In the genomic region with DNA sequence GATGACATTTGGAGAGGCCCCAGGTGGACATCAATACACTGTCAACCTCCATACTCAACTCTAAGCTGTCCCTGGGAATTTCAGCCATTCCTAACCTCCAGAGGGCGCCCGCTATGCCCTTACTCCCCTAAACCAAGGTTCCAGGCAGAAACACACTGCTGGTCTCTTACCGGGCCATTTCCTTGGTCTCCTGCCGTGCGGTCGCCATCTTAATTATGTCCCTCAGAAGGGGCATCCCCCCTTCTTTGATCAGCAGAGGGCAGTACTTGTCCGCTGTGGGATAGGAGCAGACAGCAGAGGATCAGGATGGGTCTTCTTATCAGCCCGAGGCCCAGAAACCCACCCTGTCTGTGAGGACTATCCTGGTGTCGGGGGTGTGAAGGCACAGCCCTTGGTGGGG, we compare ENCODE assay signal across 2 cellular contexts.
TF ChIP-seq lines count a peak whose summit lies in the region.

No MANE protein-coding gene starts in this region.

TF ChIP-seq in HEK293, 187 proteins besides CTCF, POLR2A, EP300 and RAD21 (continued from another document):
- TF ChIP-seq, protein P1, sequence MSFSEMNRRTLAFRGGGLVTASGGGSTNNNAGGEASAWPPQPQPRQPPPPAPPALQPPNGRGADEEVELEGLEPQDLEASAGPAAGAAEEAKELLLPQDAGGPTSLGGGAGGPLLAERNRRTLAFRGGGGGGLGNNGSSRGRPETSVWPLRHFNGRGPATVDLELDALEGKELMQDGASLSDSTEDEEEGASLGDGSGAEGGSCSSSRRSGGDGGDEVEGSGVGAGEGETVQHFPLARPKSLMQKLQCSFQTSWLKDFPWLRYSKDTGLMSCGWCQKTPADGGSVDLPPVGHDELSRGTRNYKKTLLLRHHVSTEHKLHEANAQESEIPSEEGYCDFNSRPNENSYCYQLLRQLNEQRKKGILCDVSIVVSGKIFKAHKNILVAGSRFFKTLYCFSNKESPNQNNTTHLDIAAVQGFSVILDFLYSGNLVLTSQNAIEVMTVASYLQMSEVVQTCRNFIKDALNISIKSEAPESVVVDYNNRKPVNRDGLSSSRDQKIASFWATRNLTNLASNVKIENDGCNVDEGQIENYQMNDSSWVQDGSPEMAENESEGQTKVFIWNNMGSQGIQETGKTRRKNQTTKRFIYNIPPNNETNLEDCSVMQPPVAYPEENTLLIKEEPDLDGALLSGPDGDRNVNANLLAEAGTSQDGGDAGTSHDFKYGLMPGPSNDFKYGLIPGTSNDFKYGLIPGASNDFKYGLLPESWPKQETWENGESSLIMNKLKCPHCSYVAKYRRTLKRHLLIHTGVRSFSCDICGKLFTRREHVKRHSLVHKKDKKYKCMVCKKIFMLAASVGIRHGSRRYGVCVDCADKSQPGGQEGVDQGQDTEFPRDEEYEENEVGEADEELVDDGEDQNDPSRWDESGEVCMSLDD (tag by site-specific recombination; IDR thresholded peaks at IDR 0.05): peak; percentile 70; the same call in 1 of the 2 replicates
- peak; percentile 67; the same call in 1 of the 2 replicates for TF ChIP-seq ZNF2 (tag by site-specific recombination; IDR thresholded peaks at IDR 0.05)
- TF ChIP-seq, protein P2, sequence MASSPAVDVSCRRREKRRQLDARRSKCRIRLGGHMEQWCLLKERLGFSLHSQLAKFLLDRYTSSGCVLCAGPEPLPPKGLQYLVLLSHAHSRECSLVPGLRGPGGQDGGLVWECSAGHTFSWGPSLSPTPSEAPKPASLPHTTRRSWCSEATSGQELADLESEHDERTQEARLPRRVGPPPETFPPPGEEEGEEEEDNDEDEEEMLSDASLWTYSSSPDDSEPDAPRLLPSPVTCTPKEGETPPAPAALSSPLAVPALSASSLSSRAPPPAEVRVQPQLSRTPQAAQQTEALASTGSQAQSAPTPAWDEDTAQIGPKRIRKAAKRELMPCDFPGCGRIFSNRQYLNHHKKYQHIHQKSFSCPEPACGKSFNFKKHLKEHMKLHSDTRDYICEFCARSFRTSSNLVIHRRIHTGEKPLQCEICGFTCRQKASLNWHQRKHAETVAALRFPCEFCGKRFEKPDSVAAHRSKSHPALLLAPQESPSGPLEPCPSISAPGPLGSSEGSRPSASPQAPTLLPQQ (tag by site-specific recombination; IDR thresholded peaks at IDR 0.05): peak; percentile 53; the same call in 1 of the 2 replicates
- TF ChIP-seq, protein P3, sequence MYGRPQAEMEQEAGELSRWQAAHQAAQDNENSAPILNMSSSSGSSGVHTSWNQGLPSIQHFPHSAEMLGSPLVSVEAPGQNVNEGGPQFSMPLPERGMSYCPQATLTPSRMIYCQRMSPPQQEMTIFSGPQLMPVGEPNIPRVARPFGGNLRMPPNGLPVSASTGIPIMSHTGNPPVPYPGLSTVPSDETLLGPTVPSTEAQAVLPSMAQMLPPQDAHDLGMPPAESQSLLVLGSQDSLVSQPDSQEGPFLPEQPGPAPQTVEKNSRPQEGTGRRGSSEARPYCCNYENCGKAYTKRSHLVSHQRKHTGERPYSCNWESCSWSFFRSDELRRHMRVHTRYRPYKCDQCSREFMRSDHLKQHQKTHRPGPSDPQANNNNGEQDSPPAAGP (tag by site-specific recombination; IDR thresholded peaks at IDR 0.05): 0 out of 2 replicates have a peak, but pooled peaks have one; percentile 17
- TF ChIP-seq, protein P4, sequence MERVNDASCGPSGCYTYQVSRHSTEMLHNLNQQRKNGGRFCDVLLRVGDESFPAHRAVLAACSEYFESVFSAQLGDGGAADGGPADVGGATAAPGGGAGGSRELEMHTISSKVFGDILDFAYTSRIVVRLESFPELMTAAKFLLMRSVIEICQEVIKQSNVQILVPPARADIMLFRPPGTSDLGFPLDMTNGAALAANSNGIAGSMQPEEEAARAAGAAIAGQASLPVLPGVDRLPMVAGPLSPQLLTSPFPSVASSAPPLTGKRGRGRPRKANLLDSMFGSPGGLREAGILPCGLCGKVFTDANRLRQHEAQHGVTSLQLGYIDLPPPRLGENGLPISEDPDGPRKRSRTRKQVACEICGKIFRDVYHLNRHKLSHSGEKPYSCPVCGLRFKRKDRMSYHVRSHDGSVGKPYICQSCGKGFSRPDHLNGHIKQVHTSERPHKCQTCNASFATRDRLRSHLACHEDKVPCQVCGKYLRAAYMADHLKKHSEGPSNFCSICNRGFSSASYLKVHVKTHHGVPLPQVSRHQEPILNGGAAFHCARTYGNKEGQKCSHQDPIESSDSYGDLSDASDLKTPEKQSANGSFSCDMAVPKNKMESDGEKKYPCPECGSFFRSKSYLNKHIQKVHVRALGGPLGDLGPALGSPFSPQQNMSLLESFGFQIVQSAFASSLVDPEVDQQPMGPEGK (tag by site-specific recombination; IDR thresholded peaks at IDR 0.05): peak; percentile 75
- TF ChIP-seq OVOL3 (tag by site-specific recombination; IDR thresholded peaks at IDR 0.05): no peak
- TF ChIP-seq ZIC2 (tag by site-specific recombination; IDR thresholded peaks at IDR 0.05): peak; percentile 66
- peak; percentile 75 for TF ChIP-seq ZBTB17 (tag by site-specific recombination; IDR thresholded peaks at IDR 0.05)

TF ChIP-seq in K562, 482 proteins besides CTCF, POLR2A, EP300 and RAD21 (continued from another document and continues in another):
- TF ChIP-seq, protein P5, sequence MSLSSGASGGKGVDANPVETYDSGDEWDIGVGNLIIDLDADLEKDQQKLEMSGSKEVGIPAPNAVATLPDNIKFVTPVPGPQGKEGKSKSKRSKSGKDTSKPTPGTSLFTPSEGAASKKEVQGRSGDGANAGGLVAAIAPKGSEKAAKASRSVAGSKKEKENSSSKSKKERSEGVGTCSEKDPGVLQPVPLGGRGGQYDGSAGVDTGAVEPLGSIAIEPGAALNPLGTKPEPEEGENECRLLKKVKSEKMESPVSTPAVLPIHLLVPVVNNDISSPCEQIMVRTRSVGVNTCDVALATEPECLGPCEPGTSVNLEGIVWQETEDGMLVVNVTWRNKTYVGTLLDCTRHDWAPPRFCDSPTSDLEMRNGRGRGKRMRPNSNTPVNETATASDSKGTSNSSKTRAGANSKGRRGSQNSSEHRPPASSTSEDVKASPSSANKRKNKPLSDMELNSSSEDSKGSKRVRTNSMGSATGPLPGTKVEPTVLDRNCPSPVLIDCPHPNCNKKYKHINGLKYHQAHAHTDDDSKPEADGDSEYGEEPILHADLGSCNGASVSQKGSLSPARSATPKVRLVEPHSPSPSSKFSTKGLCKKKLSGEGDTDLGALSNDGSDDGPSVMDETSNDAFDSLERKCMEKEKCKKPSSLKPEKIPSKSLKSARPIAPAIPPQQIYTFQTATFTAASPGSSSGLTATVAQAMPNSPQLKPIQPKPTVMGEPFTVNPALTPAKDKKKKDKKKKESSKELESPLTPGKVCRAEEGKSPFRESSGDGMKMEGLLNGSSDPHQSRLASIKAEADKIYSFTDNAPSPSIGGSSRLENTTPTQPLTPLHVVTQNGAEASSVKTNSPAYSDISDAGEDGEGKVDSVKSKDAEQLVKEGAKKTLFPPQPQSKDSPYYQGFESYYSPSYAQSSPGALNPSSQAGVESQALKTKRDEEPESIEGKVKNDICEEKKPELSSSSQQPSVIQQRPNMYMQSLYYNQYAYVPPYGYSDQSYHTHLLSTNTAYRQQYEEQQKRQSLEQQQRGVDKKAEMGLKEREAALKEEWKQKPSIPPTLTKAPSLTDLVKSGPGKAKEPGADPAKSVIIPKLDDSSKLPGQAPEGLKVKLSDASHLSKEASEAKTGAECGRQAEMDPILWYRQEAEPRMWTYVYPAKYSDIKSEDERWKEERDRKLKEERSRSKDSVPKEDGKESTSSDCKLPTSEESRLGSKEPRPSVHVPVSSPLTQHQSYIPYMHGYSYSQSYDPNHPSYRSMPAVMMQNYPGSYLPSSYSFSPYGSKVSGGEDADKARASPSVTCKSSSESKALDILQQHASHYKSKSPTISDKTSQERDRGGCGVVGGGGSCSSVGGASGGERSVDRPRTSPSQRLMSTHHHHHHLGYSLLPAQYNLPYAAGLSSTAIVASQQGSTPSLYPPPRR (CRISPR knock-in tag; IDR thresholded peaks at IDR 0.05; ENCODE audit: borderline replicate concordance): 0 out of 2 replicates have a peak, but pooled peaks have one; percentile 32
- TF ChIP-seq, protein P6, sequence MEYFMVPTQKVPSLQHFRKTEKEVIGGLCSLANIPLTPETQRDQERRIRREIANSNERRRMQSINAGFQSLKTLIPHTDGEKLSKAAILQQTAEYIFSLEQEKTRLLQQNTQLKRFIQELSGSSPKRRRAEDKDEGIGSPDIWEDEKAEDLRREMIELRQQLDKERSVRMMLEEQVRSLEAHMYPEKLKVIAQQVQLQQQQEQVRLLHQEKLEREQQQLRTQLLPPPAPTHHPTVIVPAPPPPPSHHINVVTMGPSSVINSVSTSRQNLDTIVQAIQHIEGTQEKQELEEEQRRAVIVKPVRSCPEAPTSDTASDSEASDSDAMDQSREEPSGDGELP (CRISPR knock-in tag; IDR thresholded peaks at IDR 0.05; ENCODE audit: borderline replicate concordance): peak; percentile 35; the same call in 1 of the 2 replicates
- TF ChIP-seq CBX5 (IDR thresholded peaks at IDR 0.05; ENCODE audit: borderline replicate concordance, low read depth) (no peak), ELF1 (tag; IDR thresholded peaks at IDR 0.05) (peak; percentile 32; the same call in 1 of the 2 replicates), ZNF79 (CRISPR knock-in tag; IDR thresholded peaks at IDR 0.05; ENCODE audit: low read depth) (no peak), ZNF561 (CRISPR knock-in tag; conservative IDR thresholded peaks at IDR 0.05) (no peak), CHD2 (IDR thresholded peaks at IDR 0.05; ENCODE audit: low read depth, low read length) (0 out of 2 replicates have a peak, but pooled peaks have one; percentile 3), ZNF217 (CRISPR knock-in tag; IDR thresholded peaks at IDR 0.05) (no peak), NFXL1 (CRISPR knock-in tag; IDR thresholded peaks at IDR 0.05) (no peak), CBX2 (IDR thresholded peaks at IDR 0.05; ENCODE audit: insufficient read depth, low read length, poor library complexity, severe bottlenecking) (no peak), L3MBTL2 (IDR thresholded peaks at IDR 0.05) (peak; percentile 57), CHCHD3 (CRISPR knock-in tag; IDR thresholded peaks at IDR 0.05) (no peak), ZNF41 (CRISPR knock-in tag; conservative IDR thresholded peaks at IDR 0.05) (0 out of 2 replicates have a peak, but pooled peaks have one; percentile 9), NBN (IDR thresholded peaks at IDR 0.05; ENCODE audit: low read depth) (no peak), HCFC1 (IDR thresholded peaks at IDR 0.05; ENCODE audit: low read depth, low read length) (peak; percentile 48; the same call in 1 of the 2 replicates), LCOR (CRISPR knock-in tag; IDR thresholded peaks at IDR 0.05) (peak; percentile 28; the same call in 1 of the 2 replicates), ZFX (CRISPR knock-in tag; IDR thresholded peaks at IDR 0.05) (peak; percentile 46; the same call in 1 of the 2 replicates), NRF1 (conservative IDR thresholded peaks at IDR 0.05 in 1 of 2, IDR thresholded peaks at IDR 0.05 in 1 of 2) (0 out of 4 replicates have a peak, but pooled peaks of 1 of the 2 experiments have one; percentile 18), MCM3 (IDR thresholded peaks at IDR 0.05) (no peak), NR4A1 (CRISPR knock-in tag; IDR thresholded peaks at IDR 0.05) (no peak), NR4A1 (tag; IDR thresholded peaks at IDR 0.05) (0 out of 2 replicates have a peak, but pooled peaks have one; percentile 50), BHLHE40 (IDR thresholded peaks at IDR 0.05; ENCODE audit: low read length) (peak; percentile 59; the same call in 1 of the 2 replicates)
- TF ChIP-seq, protein P7, sequence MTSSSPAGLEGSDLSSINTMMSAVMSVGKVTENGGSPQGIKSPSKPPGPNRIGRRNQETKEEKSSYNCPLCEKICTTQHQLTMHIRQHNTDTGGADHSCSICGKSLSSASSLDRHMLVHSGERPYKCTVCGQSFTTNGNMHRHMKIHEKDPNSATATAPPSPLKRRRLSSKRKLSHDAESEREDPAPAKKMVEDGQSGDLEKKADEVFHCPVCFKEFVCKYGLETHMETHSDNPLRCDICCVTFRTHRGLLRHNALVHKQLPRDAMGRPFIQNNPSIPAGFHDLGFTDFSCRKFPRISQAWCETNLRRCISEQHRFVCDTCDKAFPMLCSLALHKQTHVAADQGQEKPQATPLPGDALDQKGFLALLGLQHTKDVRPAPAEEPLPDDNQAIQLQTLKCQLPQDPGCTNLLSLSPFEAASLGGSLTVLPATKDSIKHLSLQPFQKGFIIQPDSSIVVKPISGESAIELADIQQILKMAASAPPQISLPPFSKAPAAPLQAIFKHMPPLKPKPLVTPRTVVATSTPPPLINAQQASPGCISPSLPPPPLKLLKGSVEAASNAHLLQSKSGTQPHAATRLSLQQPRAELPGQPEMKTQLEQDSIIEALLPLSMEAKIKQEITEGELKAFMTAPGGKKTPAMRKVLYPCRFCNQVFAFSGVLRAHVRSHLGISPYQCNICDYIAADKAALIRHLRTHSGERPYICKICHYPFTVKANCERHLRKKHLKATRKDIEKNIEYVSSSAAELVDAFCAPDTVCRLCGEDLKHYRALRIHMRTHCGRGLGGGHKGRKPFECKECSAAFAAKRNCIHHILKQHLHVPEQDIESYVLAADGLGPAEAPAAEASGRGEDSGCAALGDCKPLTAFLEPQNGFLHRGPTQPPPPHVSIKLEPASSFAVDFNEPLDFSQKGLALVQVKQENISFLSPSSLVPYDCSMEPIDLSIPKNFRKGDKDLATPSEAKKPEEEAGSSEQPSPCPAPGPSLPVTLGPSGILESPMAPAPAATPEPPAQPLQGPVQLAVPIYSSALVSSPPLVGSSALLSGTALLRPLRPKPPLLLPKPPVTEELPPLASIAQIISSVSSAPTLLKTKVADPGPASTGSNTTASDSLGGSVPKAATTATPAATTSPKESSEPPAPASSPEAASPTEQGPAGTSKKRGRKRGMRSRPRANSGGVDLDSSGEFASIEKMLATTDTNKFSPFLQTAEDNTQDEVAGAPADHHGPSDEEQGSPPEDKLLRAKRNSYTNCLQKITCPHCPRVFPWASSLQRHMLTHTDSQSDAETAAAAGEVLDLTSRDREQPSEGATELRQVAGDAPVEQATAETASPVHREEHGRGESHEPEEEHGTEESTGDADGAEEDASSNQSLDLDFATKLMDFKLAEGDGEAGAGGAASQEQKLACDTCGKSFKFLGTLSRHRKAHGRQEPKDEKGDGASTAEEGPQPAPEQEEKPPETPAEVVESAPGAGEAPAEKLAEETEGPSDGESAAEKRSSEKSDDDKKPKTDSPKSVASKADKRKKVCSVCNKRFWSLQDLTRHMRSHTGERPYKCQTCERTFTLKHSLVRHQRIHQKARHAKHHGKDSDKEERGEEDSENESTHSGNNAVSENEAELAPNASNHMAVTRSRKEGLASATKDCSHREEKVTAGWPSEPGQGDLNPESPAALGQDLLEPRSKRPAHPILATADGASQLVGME (CRISPR knock-in tag; IDR thresholded peaks at IDR 0.05): 0 out of 2 replicates have a peak, but pooled peaks have one; percentile 49
- TF ChIP-seq, protein P8, sequence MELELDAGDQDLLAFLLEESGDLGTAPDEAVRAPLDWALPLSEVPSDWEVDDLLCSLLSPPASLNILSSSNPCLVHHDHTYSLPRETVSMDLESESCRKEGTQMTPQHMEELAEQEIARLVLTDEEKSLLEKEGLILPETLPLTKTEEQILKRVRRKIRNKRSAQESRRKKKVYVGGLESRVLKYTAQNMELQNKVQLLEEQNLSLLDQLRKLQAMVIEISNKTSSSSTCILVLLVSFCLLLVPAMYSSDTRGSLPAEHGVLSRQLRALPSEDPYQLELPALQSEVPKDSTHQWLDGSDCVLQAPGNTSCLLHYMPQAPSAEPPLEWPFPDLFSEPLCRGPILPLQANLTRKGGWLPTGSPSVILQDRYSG (tag; conservative IDR thresholded peaks at IDR 0.05; ENCODE audit: low read depth): 0 out of 2 replicates have a peak, but pooled peaks have one; percentile 40
